ENCODE assay signal across 9 cellular contexts in genomic region chr4:147550626-147551250, GRCh38.
DNase-seq lines count a peak whose midpoint lies in the region; ATAC-seq, FAIRE-seq and TF ChIP-seq lines count a peak whose summit lies in the region.
"Had no signal": no experiment of that assay in that cellular context is flagged by ENCODE, and none has a peak within 500 bp of the region (broad histone marks: within the 10 kb centered on the region; RNA-seq: fewer than 3 reads in every experiment).

No MANE protein-coding gene starts in this region.

- H3K36me3 ChIP-seq in GM12878 (ENCODE audit: control insufficient read depth in 2 of 2, insufficient read depth in 2 of 2, low read length in 1 of 2): no peaks in the 10 kb centered on the region

- H3K27ac ChIP-seq in GM12878 (ENCODE audit: control insufficient read depth, insufficient read depth): peak overlapping the region; percentile 21

- DNase-seq in stimulated activated CD4-positive, alpha-beta T cell treated with anti-CD3 and anti-CD28 coated beads, Interleukin-1b, Interleukin-23, amount 100 ng/mL, for 48 hours: peak; percentile 3
- no peak for DNase-seq in stimulated activated CD4-positive, alpha-beta T cell treated with anti-CD3 and anti-CD28 coated beads, Interleukin-2, amount 100 ng/mL, for 48 hours
- peak; percentile 24 for DNase-seq in GM12878 (ENCODE audit: low read depth, low spot score)
- peak; percentile 14 for DNase-seq in urothelium cell line (ENCODE audit: low spot score)
- DNase-seq in activated naive CD4-positive, alpha-beta T cell treated with anti-CD3 and anti-CD28 coated beads, Interleukin-2, amount 50 U/mL, for 16 hours: no peak
- no peak for DNase-seq in HUDEP-2 (lab: John Stamatoyannopoulos, UW; ENCODE audit: unreplicated experiment in 76 of 76)
- no peak for DNase-seq in NCI-H146 treated with DMSO at 0.1 percent for 48 hours (lab: John Stamatoyannopoulos, UW; ENCODE audit: unreplicated experiment)

- FAIRE-seq in GM12878 (lab: Jason Lieb, UNC) (no peak), urothelium cell line (lab: Jason Lieb, UNC) (no peak)
- FAIRE-seq: G401.6 had no signal

- peak; percentile 61 for ATAC-seq in HG03025 (IDR thresholded peaks at IDR 0.05; ENCODE audit: low FRiP score, unreplicated experiment)
- peak; percentile 83 for ATAC-seq in GM12878

- no peaks in the 10 kb centered on the region for H4K20me1 ChIP-seq in GM12878 (ENCODE audit: control insufficient read depth, insufficient read depth)

- RAD21 ChIA-PET in GM12878 (lab: Charles Lee; ENCODE audit: unreplicated experiment): interaction anchor here (1.2 to 1.9 kb wide), 2 partner anchors 32 to 36 kb away, joined by 3 to 5 read pairs; no protein-coding TSS in a partner anchor

- H3K9ac ChIP-seq in GM12878 (ENCODE audit: control insufficient read depth, insufficient read depth, low read length): peak overlapping the region; percentile 3

- no peaks in the 10 kb centered on the region for H3K27me3 ChIP-seq in GM12878 (replicated peaks in 1 of 2; ENCODE audit: control insufficient read depth in 2 of 2, insufficient read depth in 2 of 2, low read length in 1 of 2)

- 1% methylated on average over 8 of the region's 8 CpGs for WGBS in GM12878 (ENCODE audit: insufficient coverage, insufficient replicate concordance, low lambda C conversion rate, missing lambda C conversion rate)

- TF ChIP-seq CTCF in GM12878 (IDR thresholded peaks at IDR 0.05 in 2 of 3, conservative IDR thresholded peaks at IDR 0.05 in 1 of 3; ENCODE audit: control insufficient read depth in 2 of 3, extremely low read depth in 1 of 3, insufficient read depth in 1 of 3, low read depth in 3 of 3, low read length in 3 of 3): no peak

- SMC1A ChIA-PET in GM12878 (lab: Charles Lee; ENCODE audit: uncharacterized antibody, unreplicated experiment): interaction anchor here (1.3 to 1.8 kb wide), 2 partner anchors 10 to 398 kb away, joined by 4 to 8 read pairs; no protein-coding TSS in a partner anchor

- peaks cover 9% of the 10 kb centered on the region for H3K4me1 ChIP-seq in GM12878 (ENCODE audit: control insufficient read depth, insufficient read depth, low read length)

- no peaks in the 10 kb centered on the region for H3K79me2 ChIP-seq in GM12878 (ENCODE audit: control insufficient read depth, insufficient read depth, low read length)

- peak overlapping the region; percentile 46 for H3K4me2 ChIP-seq in GM12878 (ENCODE audit: control insufficient read depth, insufficient read depth)

- POLR2A ChIA-PET in GM12878 (lab: Charles Lee): no interaction called here

- CTCF ChIA-PET in GM12878 (lab: Yijun Ruan, JAX): interaction anchor here (0.9 to 1.3 kb wide), 3 partner anchors 32 to 316 kb away, joined by 3 to 6 read pairs (median 3); no protein-coding TSS in a partner anchor

- H2AFZ ChIP-seq in GM12878 (ENCODE audit: control insufficient read depth, low read depth, low read length): peak overlapping the region; percentile 94

- no peak for TF ChIP-seq EP300 in GM12878 (IDR thresholded peaks at IDR 0.05; ENCODE audit: borderline replicate concordance in 1 of 2, control insufficient read depth in 1 of 2, low read depth in 2 of 2, low read length in 2 of 2)

- peaks cover 6% of the 10 kb centered on the region; the same call in 2 of the 3 replicates for H3K9me3 ChIP-seq in GM12878 (replicated peaks; ENCODE audit: control insufficient read depth, insufficient read depth, low read length)

- intact Hi-C loops in GM12878 (cut with micrococcal nuclease; ENCODE audit: unreplicated experiment): no loop called here

- TF ChIP-seq RAD21 in GM12878 (IDR thresholded peaks at IDR 0.05; ENCODE audit: insufficient read depth, low read depth, low read length): no peak

- no TSS peak for BruUV-seq in GM12878 (replicated peaks; lab: Mats Ljungman, UMichigan)

- peak overlapping the region; percentile 38 for H3K4me3 ChIP-seq in GM12878

- TF ChIP-seq POLR2A in GM12878 (IDR thresholded peaks at IDR 0.05; ENCODE audit: low read depth, low read length): no peak

- in situ Hi-C loops in GM12878 (cut with MboI): no loop called here

TF ChIP-seq in GM12878, 131 proteins besides CTCF, POLR2A, EP300 and RAD21 (continues in another document):
- TF ChIP-seq ZNF24 (IDR thresholded peaks at IDR 0.05): no peak
- no peak for TF ChIP-seq E4F1 (IDR thresholded peaks at IDR 0.05; ENCODE audit: borderline replicate concordance, partially characterized antibody)
- TF ChIP-seq IRF4 (IDR thresholded peaks at IDR 0.05; ENCODE audit: low read depth, low read length): peak; percentile 62; the same call in 1 of the 2 replicates
- no peak for TF ChIP-seq CEBPZ (IDR thresholded peaks at IDR 0.05; ENCODE audit: low read depth, low read length)
- 0 out of 2 replicates have a peak, but pooled peaks have one; percentile 38 for TF ChIP-seq MTA3 (IDR thresholded peaks at IDR 0.05; ENCODE audit: borderline replicate concordance, low read length)
- no peak for TF ChIP-seq IKZF2 (IDR thresholded peaks at IDR 0.05)
- no peak for TF ChIP-seq KAT2A (conservative IDR thresholded peaks at IDR 0.05; ENCODE audit: control insufficient read depth, low read depth, low read length)
- no peak for TF ChIP-seq RAD51 (IDR thresholded peaks at IDR 0.05)
- TF ChIP-seq CREM (IDR thresholded peaks at IDR 0.05; ENCODE audit: low read depth): 0 out of 2 replicates have a peak, but pooled peaks have one; percentile 42
- TF ChIP-seq ZSCAN29 (IDR thresholded peaks at IDR 0.05): no peak
- TF ChIP-seq ZBTB4 (CRISPR knock-in tag; IDR thresholded peaks at IDR 0.05): no peak
- TF ChIP-seq TCF3 (IDR thresholded peaks at IDR 0.05; ENCODE audit: borderline replicate concordance, insufficient read depth, low read depth, low read length): 0 out of 2 replicates have a peak, but pooled peaks have one; percentile 22
- TF ChIP-seq EED (IDR thresholded peaks at IDR 0.05; ENCODE audit: low read depth): 0 out of 2 replicates have a peak, but pooled peaks have one; percentile 26
- peak; percentile 74 for TF ChIP-seq NFIC (IDR thresholded peaks at IDR 0.05; ENCODE audit: low read depth, low read length)

Comparison
In these comparisons a context has a peak if more than half of its experiments do, and no peak if none do; other contexts are left out.
1. DNase-seq: peak in stimulated activated CD4-positive, alpha-beta T cell treated with anti-CD3 and anti-CD28 coated beads, Interleukin-1b, Interleukin-23, amount 100 ng/mL, for 48 hours (single experiment), GM12878 (single experiment) and urothelium cell line (single experiment); none in stimulated activated CD4-positive, alpha-beta T cell treated with anti-CD3 and anti-CD28 coated beads, Interleukin-2, amount 100 ng/mL, for 48 hours (0 of 2), activated naive CD4-positive, alpha-beta T cell treated with anti-CD3 and anti-CD28 coated beads, Interleukin-2, amount 50 U/mL, for 16 hours (single experiment), HUDEP-2 (0 of 76) and NCI-H146 treated with DMSO at 0.1 percent for 48 hours (single experiment).